Comparison of ENCODE assay signal across 21 cellular contexts in the genomic region with DNA sequence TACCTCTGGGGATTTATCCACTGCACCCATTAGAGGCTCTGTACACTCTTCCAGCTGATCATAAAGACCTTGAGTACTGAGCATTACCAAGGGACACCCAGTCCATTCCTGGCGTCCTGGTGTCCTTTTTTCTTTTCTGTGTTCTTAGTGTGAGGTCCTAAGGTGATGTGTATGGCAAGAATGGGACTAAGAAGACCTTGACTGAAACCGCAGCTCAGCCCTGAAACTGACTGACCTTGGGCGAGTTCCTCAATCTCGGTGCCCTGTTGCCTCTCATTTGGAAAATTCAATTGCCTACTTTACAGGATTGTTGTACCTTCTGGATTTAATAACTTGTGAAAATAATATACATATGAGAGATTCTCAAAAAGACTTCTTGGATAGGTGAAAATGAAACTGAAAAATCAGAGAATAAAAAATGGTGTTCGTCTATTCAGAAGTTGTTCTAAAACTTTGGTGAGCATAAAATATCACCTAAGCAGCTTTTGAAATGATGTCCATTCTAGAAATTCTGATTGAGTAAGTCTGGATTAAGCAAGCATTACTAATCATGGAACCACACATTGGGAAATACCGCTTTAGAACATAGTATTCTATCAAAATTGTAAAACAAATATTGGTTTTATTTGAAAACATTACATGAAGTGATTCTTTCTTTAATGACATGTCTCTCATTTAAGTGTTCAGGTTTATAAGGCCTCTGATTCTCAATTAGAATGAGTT. TPM values are rescaled to one million over a fixed set of nuclear protein-coding genes. Genes with fewer than 3 reads are reported as not detected.
A peak's percentile ranks its signal among the peaks of the same experiment; 100 is the strongest.
DNase-seq lines count a peak whose midpoint lies in the region; ATAC-seq and TF ChIP-seq lines count a peak whose summit lies in the region.
"Had no signal": no experiment of that assay in that cellular context is flagged by ENCODE, and none has a peak within 500 bp of the region (broad histone marks: within the 10 kb centered on the region; RNA-seq: fewer than 3 reads in every experiment).

No MANE protein-coding gene starts in this region.

- ATAC-seq in HG02870 (IDR thresholded peaks at IDR 0.05; ENCODE audit: unreplicated experiment) (peak; percentile 38), HG02623 (IDR thresholded peaks at IDR 0.05; ENCODE audit: unreplicated experiment) (no peak)
- ATAC-seq: CD8-positive, alpha-beta T cell; pancreas had no signal

- no TSS peak for BruUV-seq in Calu3 (replicated peaks; lab: Mats Ljungman, UMichigan)

- H3K27ac ChIP-seq in OCI-LY1 (ENCODE audit: low read depth, low read length, poor library complexity, severe bottlenecking) (peak overlapping the region; percentile 66), sigmoid colon (no peak overlapping the region)
- H3K27ac ChIP-seq: 22Rv1, hepatocyte, pancreas, tibial nerve had no signal

- no peaks in the 10 kb centered on the region for H3K9me3 Mint-ChIP-seq in Calu3 (ENCODE audit: low read depth, unreplicated experiment)
- H3K9me3 Mint-ChIP-seq: brain; CD8-positive, alpha-beta T cell had no signal

- no peaks in the 10 kb centered on the region for H3K4me1 Mint-ChIP-seq in Calu3 (ENCODE audit: low read depth, unreplicated experiment)
- H3K4me1 Mint-ChIP-seq: brain had no signal

- TF ChIP-seq CTCF in OCI-LY1 (IDR thresholded peaks at IDR 0.05; ENCODE audit: low read length) (no peak), sigmoid colon (IDR thresholded peaks at IDR 0.05) (no peak), Calu3 (IDR thresholded peaks at IDR 0.05; ENCODE audit: unreplicated experiment) (no peak)

- no peaks in the 10 kb centered on the region for H3K9me2 ChIP-seq in OCI-LY1 (ENCODE audit: low read depth, low read length)

- H3K36me3 Mint-ChIP-seq in Calu3 (ENCODE audit: insufficient read depth, unreplicated experiment) = no peaks in the 10 kb centered on the region
- H3K36me3 Mint-ChIP-seq: brain; CD8-positive, alpha-beta T cell had no signal

- no peaks in the 10 kb centered on the region for H3F3A ChIP-seq in OCI-LY1 (ENCODE audit: insufficient read depth, low read length)

- H2AFZ ChIP-seq in OCI-LY1 (ENCODE audit: low read length) = no peak overlapping the region
- H2AFZ ChIP-seq: hepatocyte had no signal

- DNase-seq in SIG-M5 treated with dmso at 0.1 percent for 504 hours (lab: John Stamatoyannopoulos, UW; ENCODE audit: unreplicated experiment) = peak; percentile 22
- no peak for DNase-seq in SIG-M5 (lab: John Stamatoyannopoulos, UW)
- peak; percentile 48 for DNase-seq in sigmoid colon
- no peak for DNase-seq in HEK293T (ENCODE audit: extremely low spot score)
- no peak for DNase-seq in Calu3
- DNase-seq: activated CD4-positive, CD25-positive, alpha-beta regulatory T cell treated with anti-CD3 and anti-CD28 coated beads, Interleukin-2, amount 50 U/mL, for 72 hours; activated CD8-positive, alpha-beta memory T cell treated with anti-CD3 and anti-CD28 coated beads, Interleukin-2, amount 50 U/mL, for 4 hours; activated naive CD4-positive, alpha-beta T cell treated with anti-CD3 and anti-CD28 coated beads, Interleukin-2, amount 50 U/mL, for 16 hours; CD8-positive, alpha-beta T cell; MG63; NCI-H774; pancreas had no signal

- H3K4me3 ChIP-seq in OCI-LY1 (ENCODE audit: low read depth, low read length, poor library complexity, severe bottlenecking) (no peak overlapping the region), sigmoid colon (no peak overlapping the region)
- H3K4me3 ChIP-seq: hepatocyte, MG63, pancreas, tibial nerve had no signal

- no peak overlapping the region for H3K27ac Mint-ChIP-seq in Calu3 (ENCODE audit: unreplicated experiment)
- H3K27ac Mint-ChIP-seq: brain; CD8-positive, alpha-beta T cell; T-helper 2 cell treated with Interferon-gamma antibody and Interleukin-4, amounts not matched to agents 5 μg/mL and 100 μg/mL, for 36 hours had no signal

- intact Hi-C loops in sigmoid colon (cut with DNase I) (no loop called here), Calu3 (cut with micrococcal nuclease; ENCODE audit: unreplicated experiment) (loop anchor here (10.0 kb wide), 1 partner anchor 63 kb away; no protein-coding TSS in a partner anchor)

- 72 to 80% methylated on average over 6 of the region's 6 CpGs for WGBS in sigmoid colon, 2 donors

- no peaks in the 10 kb centered on the region for H3K36me3 ChIP-seq in OCI-LY1 (ENCODE audit: insufficient read depth, low read length)
- no peaks in the 10 kb centered on the region for H3K36me3 ChIP-seq in sigmoid colon
- H3K36me3 ChIP-seq: MG63, pancreas, tibial nerve had no signal

- H3K4me2 ChIP-seq in OCI-LY1 (ENCODE audit: low read length) = peak overlapping the region; percentile 38; the same call in 1 of the 2 replicates
- H3K4me2 ChIP-seq: hepatocyte had no signal

- no peaks in the 10 kb centered on the region for H3K79me2 ChIP-seq in OCI-LY1 (ENCODE audit: insufficient read depth, low read length)
- H3K79me2 ChIP-seq: hepatocyte had no signal

- TF ChIP-seq EP300 in sigmoid colon (IDR thresholded peaks at IDR 0.05) = no peak

- POLR2A ChIA-PET in HEK293T (lab: Yijun Ruan, JAX) = no interaction called here

- H3K27me3 Mint-ChIP-seq in Calu3 (ENCODE audit: unreplicated experiment) = no peaks in the 10 kb centered on the region
- H3K27me3 Mint-ChIP-seq: brain had no signal

- H3K4me3 Mint-ChIP-seq in Calu3 (ENCODE audit: low read depth, unreplicated experiment) = no peak overlapping the region
- H3K4me3 Mint-ChIP-seq: brain; CD8-positive, alpha-beta T cell; T-helper 2 cell treated with Interferon-gamma antibody and Interleukin-4, amounts not matched to agents 5 μg/mL and 100 μg/mL, for 36 hours had no signal

- H3K9me3 ChIP-seq in OCI-LY1 (ENCODE audit: low read length) (no peaks in the 10 kb centered on the region), sigmoid colon (no peaks in the 10 kb centered on the region)
- H3K9me3 ChIP-seq: MG63, pancreas, tibial nerve had no signal

- no peaks in the 10 kb centered on the region for H3K27me3 ChIP-seq in OCI-LY1 (ENCODE audit: insufficient read depth, low read length)
- no peaks in the 10 kb centered on the region for H3K27me3 ChIP-seq in sigmoid colon
- H3K27me3 ChIP-seq: hepatocyte, MG63, pancreas, tibial nerve had no signal

- CTCF ChIA-PET in HEK293T (lab: Yijun Ruan, JAX) (no interaction called here), Calu3 (lab: Charles Lee) (no interaction called here)

- H4K20me1 ChIP-seq in OCI-LY1 (ENCODE audit: insufficient read depth, low read length) = no peaks in the 10 kb centered on the region

- no peak overlapping the region for H3K9ac ChIP-seq in OCI-LY1 (ENCODE audit: low read length)

- TF ChIP-seq POLR2A in sigmoid colon (IDR thresholded peaks at IDR 0.05) = no peak

- H3K4me1 ChIP-seq in OCI-LY1 (ENCODE audit: insufficient read depth, low read length, severe bottlenecking) = peaks cover 30% of the 10 kb centered on the region
- no peaks in the 10 kb centered on the region for H3K4me1 ChIP-seq in sigmoid colon
- H3K4me1 ChIP-seq: pancreas, tibial nerve had no signal

TF ChIP-seq in HEK293T, 16 proteins besides CTCF, POLR2A, EP300 and RAD21:
- no peak for TF ChIP-seq FOXM1 (IDR thresholded peaks at IDR 0.05; ENCODE audit: borderline replicate concordance)
- no peak for TF ChIP-seq SP1 (IDR thresholded peaks at IDR 0.05)
- no peak for TF ChIP-seq BHLHE40 (IDR thresholded peaks at IDR 0.05; ENCODE audit: borderline replicate concordance)

RNA-seq across cellular contexts. Expression of a gene that starts 21.6 kb away (rescaled TPM):
- 1 to 10 TPM; 4.4 to 7.5 (median 4.7) TPM for total RNA-seq in sigmoid colon
- polyA plus RNA-seq in sigmoid colon = 10 to 100 TPM in 2 of 3 donors, 1 to 10 TPM in 1; 7.8 to 16.4 (median 11.8) TPM
- 0.93 and 1.5 TPM in 2 replicates for total RNA-seq in Calu3 (2022)
- total RNA-seq: fibroblast of lung had no signal
- polyA plus RNA-seq: fibroblast of lung had no signal

Comparison
In these comparisons a context has a peak if more than half of its experiments do, and no peak if none do; other contexts are left out.
1. DNase-seq: peak in SIG-M5 treated with dmso at 0.1 percent for 504 hours (single experiment) and sigmoid colon (single experiment); none in SIG-M5 (single experiment), HEK293T (single experiment) and Calu3 (single experiment).